Comparison of ENCODE assay signal across 11 cellular contexts in the genomic region with DNA sequence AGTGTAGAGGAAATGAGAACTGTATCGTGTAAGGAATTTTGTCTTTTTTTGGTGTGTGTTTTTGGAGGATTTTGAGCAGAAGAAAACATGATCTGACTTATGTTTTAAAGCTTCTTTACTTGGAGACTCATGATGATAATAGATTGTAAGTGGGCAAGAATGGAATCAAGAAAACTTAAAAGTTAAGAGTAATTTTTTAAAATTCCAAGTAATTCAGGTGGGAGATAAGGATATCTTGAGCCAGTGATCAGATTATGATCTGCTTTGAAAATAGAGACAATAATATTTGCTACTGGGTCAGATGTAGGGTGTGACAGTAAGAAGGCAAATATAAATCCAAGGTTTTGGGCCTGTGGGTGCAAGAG. TPM values are rescaled to one million over a fixed set of nuclear protein-coding genes. Genes with fewer than 3 reads are reported as not detected.
DNase-seq lines count a peak whose midpoint lies in the region; ATAC-seq and TF ChIP-seq lines count a peak whose summit lies in the region.
"Had no signal": no experiment of that assay in that cellular context is flagged by ENCODE, and none has a peak within 500 bp of the region (broad histone marks: within the 10 kb centered on the region; RNA-seq: fewer than 3 reads in every experiment).

No MANE protein-coding gene starts in this region.

- 100% methylated on average over 1 of the region's 1 CpG for WGBS in trophoblast cell (ENCODE audit: extremely low coverage, insufficient coverage, insufficient read length)

- H3K27me3 Mint-ChIP-seq in CD4-positive, CD25-positive, alpha-beta regulatory T cell = peaks cover 4% of the 10 kb centered on the region
- no peaks in the 10 kb centered on the region for H3K27me3 Mint-ChIP-seq in stimulated activated naive B cell treated with anti-CD40 and anti-IgM and Interleukin-4, amounts not matched to agents 10 μg/mL and 1 μg/mL and 100 μg/mL, for 72 hours
- no peaks in the 10 kb centered on the region for H3K27me3 Mint-ChIP-seq in nephron progenitor cell (ENCODE audit: low read depth, poor library complexity)
- H3K27me3 Mint-ChIP-seq: activated naive CD4-positive, alpha-beta T cell treated with anti-CD3 and anti-CD28 coated beads, Interleukin-2, amount 10 ng/mL, durations not matched to agents 7 days and 5 days; IgD-negative memory B cell had no signal

- no peak for ATAC-seq in CD4-positive, CD25-positive, alpha-beta regulatory T cell (ENCODE audit: low read depth in 2 of 2)
- ATAC-seq in PC-3 = no peak
- ATAC-seq in stimulated activated naive B cell treated with anti-CD40 and anti-IgM and Interleukin-4, amounts not matched to agents 10 μg/mL and 1 μg/mL and 100 μg/mL, for 72 hours (replicated peaks) = no peak
- no peak for ATAC-seq in GM19467 (IDR thresholded peaks at IDR 0.05; ENCODE audit: unreplicated experiment)

- peaks cover 5% of the 10 kb centered on the region for H3F3A ChIP-seq in PC-3 (ENCODE audit: low read length, unreplicated experiment)

- H3K4ac ChIP-seq in trophoblast cell (ENCODE audit: low read depth, low read length) = no peak overlapping the region

- H3K9ac ChIP-seq in PC-3 (ENCODE audit: low read length) = peak overlapping the region; percentile 78
- peak overlapping the region; percentile 68 for H3K9ac ChIP-seq in fibroblast of lung (ENCODE audit: insufficient read depth, low read length)
- no peak overlapping the region for H3K9ac ChIP-seq in trophoblast cell (ENCODE audit: low read length)

- H3K14ac ChIP-seq in trophoblast cell (ENCODE audit: low read length) = no peak overlapping the region

- H3K27ac ChIP-seq in CD4-positive, CD25-positive, alpha-beta regulatory T cell (ENCODE audit: insufficient read depth, low read length, poor library complexity, severe bottlenecking) = peak overlapping the region; percentile 64
- H3K27ac ChIP-seq in PC-3 (ENCODE audit: low read length) = peak overlapping the region; percentile 48; the same call in 1 of the 2 replicates
- H3K27ac ChIP-seq in fibroblast of lung (ENCODE audit: insufficient read depth, low read length) = peak overlapping the region; percentile 44
- H3K27ac ChIP-seq in trophoblast cell (ENCODE audit: low read depth, low read length) = no peak overlapping the region

- no peaks in the 10 kb centered on the region for H3K9me2 ChIP-seq in PC-3 (replicated peaks; ENCODE audit: low read length)

- peak overlapping the region; percentile 93 for H2AFZ ChIP-seq in PC-3 (ENCODE audit: low read length)
- peak overlapping the region; percentile 79 for H2AFZ ChIP-seq in fibroblast of lung (ENCODE audit: low read length)
- peak overlapping the region; percentile 82 for H2AFZ ChIP-seq in trophoblast cell (ENCODE audit: insufficient read depth, low read length, poor library complexity)

- peak overlapping the region; percentile 12 for H4K12ac ChIP-seq in trophoblast cell (ENCODE audit: low read depth, low read length)

- H3K4me3 ChIP-seq in CD4-positive, CD25-positive, alpha-beta regulatory T cell (ENCODE audit: low read depth, low read length) = peak overlapping the region; percentile 93
- H3K4me3 ChIP-seq in PC-3 (ENCODE audit: low read length) (peak overlapping the region; percentile 86), fibroblast of lung (replicated peaks in 1 of 4; ENCODE audit: control extremely low read depth in 1 of 4, insufficient read depth in 1 of 4, low read depth in 3 of 4, low read length in 4 of 4) (peak overlapping the region; percentile 61 to 95 (median 66)), trophoblast cell (ENCODE audit: low read depth, low read length) (no peak overlapping the region)

- no peak overlapping the region for H2BK120ac ChIP-seq in trophoblast cell (ENCODE audit: insufficient read depth, low read length, poor library complexity)

- H3K4me1 Mint-ChIP-seq in CD4-positive, CD25-positive, alpha-beta regulatory T cell = peaks cover 0 to 30% (median 15%) of the 10 kb centered on the region in 4 donors
- peaks cover 0 to 5% of the 10 kb centered on the region in 2 donors for H3K4me1 Mint-ChIP-seq in stimulated activated naive B cell treated with anti-CD40 and anti-IgM and Interleukin-4, amounts not matched to agents 10 μg/mL and 1 μg/mL and 100 μg/mL, for 72 hours
- H3K4me1 Mint-ChIP-seq in nephron progenitor cell = peaks cover 8% of the 10 kb centered on the region

- no peak overlapping the region for H3K4me3 Mint-ChIP-seq in CD4-positive, CD25-positive, alpha-beta regulatory T cell
- H3K4me3 Mint-ChIP-seq in stimulated activated naive B cell treated with anti-CD40 and anti-IgM and Interleukin-4, amounts not matched to agents 10 μg/mL and 1 μg/mL and 100 μg/mL, for 72 hours = no peak overlapping the region
- no peak overlapping the region for H3K4me3 Mint-ChIP-seq in nephron progenitor cell
- H3K4me3 Mint-ChIP-seq: activated naive CD4-positive, alpha-beta T cell treated with anti-CD3 and anti-CD28 coated beads, Interleukin-2, amount 10 ng/mL, durations not matched to agents 7 days and 5 days; IgD-negative memory B cell had no signal

- intact Hi-C loops in PC-3 (cut with micrococcal nuclease) = loop anchor here (1.0 to 5.0 kb wide), 4 partner anchors 15 to 135 kb away; a partner anchor contains a TSS

- no peak overlapping the region for H3K18ac ChIP-seq in trophoblast cell (ENCODE audit: low read length)

- H3K23ac ChIP-seq in trophoblast cell (ENCODE audit: low read length) = no peak overlapping the region

- no peak overlapping the region for H2BK5ac ChIP-seq in trophoblast cell (ENCODE audit: low read depth, low read length, poor library complexity)

- H3K9me3 Mint-ChIP-seq in CD4-positive, CD25-positive, alpha-beta regulatory T cell = no peaks in the 10 kb centered on the region
- H3K9me3 Mint-ChIP-seq in stimulated activated naive B cell treated with anti-CD40 and anti-IgM and Interleukin-4, amounts not matched to agents 10 μg/mL and 1 μg/mL and 100 μg/mL, for 72 hours = no peaks in the 10 kb centered on the region
- no peaks in the 10 kb centered on the region for H3K9me3 Mint-ChIP-seq in nephron progenitor cell
- H3K9me3 Mint-ChIP-seq: activated naive CD4-positive, alpha-beta T cell treated with anti-CD3 and anti-CD28 coated beads, Interleukin-2, amount 10 ng/mL, durations not matched to agents 7 days and 5 days; IgD-negative memory B cell had no signal

- H3K36me3 ChIP-seq in CD4-positive, CD25-positive, alpha-beta regulatory T cell (ENCODE audit: control insufficient read depth, insufficient read depth, low read length) = peaks cover 15% of the 10 kb centered on the region
- 0 out of 2 replicates have a peak, but pooled peaks cover 4% of the 10 kb centered on the region for H3K36me3 ChIP-seq in PC-3 (ENCODE audit: low read depth, low read length)
- H3K36me3 ChIP-seq in fibroblast of lung (ENCODE audit: control insufficient read depth, insufficient read depth, low read length) = no peaks in the 10 kb centered on the region
- peaks cover 5 to 8% of the 10 kb centered on the region in 2 experiments for H3K36me3 ChIP-seq in trophoblast cell (ENCODE audit: control insufficient read depth in 1 of 2, insufficient read depth in 2 of 2, low read length in 2 of 2)

- H3K4me1 ChIP-seq in CD4-positive, CD25-positive, alpha-beta regulatory T cell (ENCODE audit: control insufficient read depth, insufficient read depth, low read length, poor library complexity, severe bottlenecking) = peaks cover 12% of the 10 kb centered on the region
- peaks cover 28% of the 10 kb centered on the region for H3K4me1 ChIP-seq in PC-3 (ENCODE audit: insufficient read depth, low read length)
- H3K4me1 ChIP-seq in fibroblast of lung (ENCODE audit: control insufficient read depth, extremely low read depth, insufficient read depth, low read length) = no peaks in the 10 kb centered on the region
- H3K4me1 ChIP-seq in trophoblast cell (ENCODE audit: control insufficient read depth in 1 of 2, insufficient read depth in 2 of 2, low read length in 2 of 2) = no peaks in the 10 kb centered on the region

- H2AK5ac ChIP-seq in trophoblast cell (ENCODE audit: low read length) = no peak overlapping the region

- no peak overlapping the region for H3K27ac Mint-ChIP-seq in CD4-positive, CD25-positive, alpha-beta regulatory T cell
- no peak overlapping the region for H3K27ac Mint-ChIP-seq in stimulated activated naive B cell treated with anti-CD40 and anti-IgM and Interleukin-4, amounts not matched to agents 10 μg/mL and 1 μg/mL and 100 μg/mL, for 72 hours
- H3K27ac Mint-ChIP-seq in nephron progenitor cell = no peak overlapping the region
- H3K27ac Mint-ChIP-seq: activated naive CD4-positive, alpha-beta T cell treated with anti-CD3 and anti-CD28 coated beads, Interleukin-2, amount 10 ng/mL, durations not matched to agents 7 days and 5 days; IgD-negative memory B cell had no signal

- CTCF ChIA-PET in PC-3 (lab: Charles Lee) = interaction anchor here (0.7 to 1.6 kb wide), 2 partner anchors 88 to 115 kb away, joined by 3 to 6 read pairs; no protein-coding TSS in a partner anchor

- no peak for DNase-seq in CD4-positive, CD25-positive, alpha-beta regulatory T cell
- DNase-seq in PC-3 (no peak), fibroblast of lung (ENCODE audit: low read depth in 2 of 2) (no peak), trophoblast cell (no peak), NCI-H1417 treated with DMSO at 0.1 percent for 48 hours (lab: John Stamatoyannopoulos, UW) (no peak), nephron progenitor cell (no peak)
- DNase-seq in stimulated activated naive B cell treated with anti-CD40 and anti-IgM and Interleukin-4, amounts not matched to agents 10 μg/mL and 1 μg/mL and 100 μg/mL, for 72 hours = no peak

- peak overlapping the region; percentile 94 for H4K8ac ChIP-seq in trophoblast cell (ENCODE audit: low read depth, low read length)

- no peaks in the 10 kb centered on the region for H3K27me3 ChIP-seq in CD4-positive, CD25-positive, alpha-beta regulatory T cell (ENCODE audit: control insufficient read depth, insufficient read depth, low read length)
- H3K27me3 ChIP-seq in PC-3 (ENCODE audit: low read length) (no peaks in the 10 kb centered on the region), fibroblast of lung (ENCODE audit: control insufficient read depth, insufficient read depth, low read length) (no peaks in the 10 kb centered on the region), trophoblast cell (ENCODE audit: insufficient read depth, low read length) (no peaks in the 10 kb centered on the region)

- H3K79me2 ChIP-seq in PC-3 (ENCODE audit: low read length) = peaks cover 25% of the 10 kb centered on the region
- peaks cover 17% of the 10 kb centered on the region for H3K79me2 ChIP-seq in fibroblast of lung (ENCODE audit: control insufficient read depth, insufficient read depth, low read length)
- H3K79me2 ChIP-seq in trophoblast cell (ENCODE audit: control insufficient read depth, insufficient read depth, low read length, poor library complexity) = peaks cover 3% of the 10 kb centered on the region

- peaks cover 13% of the 10 kb centered on the region for H3K36me3 Mint-ChIP-seq in CD4-positive, CD25-positive, alpha-beta regulatory T cell
- peaks cover 3 to 16% of the 10 kb centered on the region in 2 donors for H3K36me3 Mint-ChIP-seq in stimulated activated naive B cell treated with anti-CD40 and anti-IgM and Interleukin-4, amounts not matched to agents 10 μg/mL and 1 μg/mL and 100 μg/mL, for 72 hours
- H3K36me3 Mint-ChIP-seq in nephron progenitor cell (ENCODE audit: low read depth) = peaks cover 10% of the 10 kb centered on the region

- H3K4me2 ChIP-seq in PC-3 (ENCODE audit: low read length) = peak overlapping the region; percentile 82
- peak overlapping the region; percentile 79 for H3K4me2 ChIP-seq in fibroblast of lung (ENCODE audit: extremely low read depth, insufficient read depth, low read length)
- H3K4me2 ChIP-seq in trophoblast cell (ENCODE audit: low read length) = peak overlapping the region; percentile 60

- no peak overlapping the region for H4K91ac ChIP-seq in trophoblast cell (ENCODE audit: low read depth, low read length)

- BruUV-seq in PC-3 (replicated peaks; lab: Mats Ljungman, UMichigan) = no TSS peak

- POLR2A ChIA-PET in PC-3 (lab: Charles Lee; ENCODE audit: unreplicated experiment) = interaction anchor here (0.5 to 1.0 kb wide), 5 partner anchors 15 to 460 kb away, joined by 3 to 8 read pairs (median 4); a partner anchor contains a TSS

- H3K9me3 ChIP-seq in CD4-positive, CD25-positive, alpha-beta regulatory T cell (ENCODE audit: control insufficient read depth in 2 of 2, low read length in 2 of 2) = no peaks in the 10 kb centered on the region
- H3K9me3 ChIP-seq in PC-3 (ENCODE audit: low read length) = no peaks in the 10 kb centered on the region
- H3K9me3 ChIP-seq in fibroblast of lung (ENCODE audit: control insufficient read depth, insufficient read depth, low read depth, low read length) = no peaks in the 10 kb centered on the region
- H3K9me3 ChIP-seq in trophoblast cell (ENCODE audit: insufficient read depth, low read depth, low read length) = no peaks in the 10 kb centered on the region

- H3K79me1 ChIP-seq in trophoblast cell (ENCODE audit: low read length) = peaks cover 4% of the 10 kb centered on the region

- H2BK12ac ChIP-seq in trophoblast cell (ENCODE audit: low read length) = no peak overlapping the region

- no peaks in the 10 kb centered on the region for H4K20me1 ChIP-seq in PC-3 (ENCODE audit: low read length)
- H4K20me1 ChIP-seq in fibroblast of lung (ENCODE audit: control insufficient read depth, extremely low read depth, insufficient read depth, low read length) = no peaks in the 10 kb centered on the region

- no peak for TF ChIP-seq CTCF in PC-3 (conservative IDR thresholded peaks at IDR 0.05; ENCODE audit: low read depth, low read length)
- TF ChIP-seq CTCF in fibroblast of lung (conservative IDR thresholded peaks at IDR 0.05 in 1 of 2, IDR thresholded peaks at IDR 0.05 in 1 of 2; ENCODE audit: low read depth in 1 of 2, low read length in 2 of 2) = no peak
- no peak for TF ChIP-seq CTCF in nephron progenitor cell (IDR thresholded peaks at IDR 0.05)

RNA-seq across cellular contexts. Expression of a gene that starts 0.7 kb away (rescaled TPM):
- total RNA-seq in CD4-positive, CD25-positive, alpha-beta regulatory T cell = 9.6 TPM
- 10 to 100 TPM; 14.9 to 19.1 (median 17.7) TPM for polyA plus RNA-seq in CD4-positive, CD25-positive, alpha-beta regulatory T cell
- total RNA-seq in PC-3 (2014; rRNA removed) = 10.8 and 12.3 TPM in 2 replicates
- 21.6 and 23.9 TPM in 2 replicates for total RNA-seq in fibroblast of lung
- polyA plus RNA-seq in fibroblast of lung = 12.7 and 16.6 TPM in 2 replicates
- polyA plus RNA-seq in fibroblast of lung (2012) = 6.2 and 7.6 TPM in 2 replicates
- polyA minus RNA-seq in fibroblast of lung (ENCODE audit: low replicate concordance) = 0.52 and 10.8 TPM in 2 replicates
- 6.9 and 7.0 TPM in 2 replicates for polyA plus RNA-seq in trophoblast cell (2013)

RNA-seq across cellular contexts. Expression of a gene that starts 8.6 kb away (rescaled TPM):
- not detected for total RNA-seq in CD4-positive, CD25-positive, alpha-beta regulatory T cell
- under 1 TPM in 2 of 4 donors, not detected in 2; 0.14 to 0.30 TPM for polyA plus RNA-seq in CD4-positive, CD25-positive, alpha-beta regulatory T cell
- not detected in 2 replicates for total RNA-seq in PC-3 (2014; rRNA removed)
- total RNA-seq in fibroblast of lung = 2.8 and 3.3 TPM in 2 replicates
- 1.2 and 1.4 TPM in 2 replicates for polyA plus RNA-seq in fibroblast of lung
- 1.2 and 1.6 TPM in 2 replicates for polyA plus RNA-seq in fibroblast of lung (2012)
- polyA minus RNA-seq in fibroblast of lung (ENCODE audit: low replicate concordance) = not detected in 2 replicates
- not detected in 2 replicates for polyA plus RNA-seq in trophoblast cell (2013)
- total RNA-seq: myocyte had no signal

RNA-seq across cellular contexts. Expression of a gene that starts 13.7 kb away (rescaled TPM):
- 1.0 TPM for total RNA-seq in CD4-positive, CD25-positive, alpha-beta regulatory T cell
- polyA plus RNA-seq in CD4-positive, CD25-positive, alpha-beta regulatory T cell = under 1 TPM; 0.09 to 0.55 (median 0.36) TPM
- 6.2 and 9.0 TPM in 2 replicates for total RNA-seq in PC-3 (2014; rRNA removed)
- total RNA-seq in fibroblast of lung = 5.6 and 5.8 TPM in 2 replicates
- 5.5 and 5.8 TPM in 2 replicates for polyA plus RNA-seq in fibroblast of lung
- polyA plus RNA-seq in fibroblast of lung (2012) = 3.8 and 4.8 TPM in 2 replicates
- polyA minus RNA-seq in fibroblast of lung (ENCODE audit: low replicate concordance) = 1.8 and 2.5 TPM in 2 replicates
- 4.1 and 4.3 TPM in 2 replicates for polyA plus RNA-seq in trophoblast cell (2013)

RNA-seq across cellular contexts. Expression of a gene that starts 15.6 kb away (rescaled TPM):
- 2.1 TPM for total RNA-seq in CD4-positive, CD25-positive, alpha-beta regulatory T cell
- polyA plus RNA-seq in CD4-positive, CD25-positive, alpha-beta regulatory T cell = 1 to 10 TPM; 2.1 to 6.3 (median 3.4) TPM
- total RNA-seq in PC-3 (2014; rRNA removed) (2.3 and 3.7 TPM in 2 replicates), fibroblast of lung (6.9 and 7.3 TPM in 2 replicates)
- polyA plus RNA-seq in fibroblast of lung = 3.0 and 4.4 TPM in 2 replicates
- 2.5 and 3.4 TPM in 2 replicates for polyA plus RNA-seq in fibroblast of lung (2012)
- polyA minus RNA-seq in fibroblast of lung (ENCODE audit: low replicate concordance) = 0.30 and 1.0 TPM in 2 replicates
- 2.2 and 2.3 TPM in 2 replicates for polyA plus RNA-seq in trophoblast cell (2013)

RNA-seq across cellular contexts. Expression of a gene that starts 42.6 kb away (rescaled TPM):
- total RNA-seq in CD4-positive, CD25-positive, alpha-beta regulatory T cell = 0.91 TPM
- 1 to 10 TPM; 2.4 to 6.4 (median 3.7) TPM for polyA plus RNA-seq in CD4-positive, CD25-positive, alpha-beta regulatory T cell
- total RNA-seq in PC-3 (2014; rRNA removed) (10.8 and 11.7 TPM in 2 replicates), fibroblast of lung (9.5 and 11.6 TPM in 2 replicates)
- 10.3 and 11.3 TPM in 2 replicates for polyA plus RNA-seq in fibroblast of lung
- polyA plus RNA-seq in fibroblast of lung (2012) = 6.4 TPM in 2 replicates
- polyA minus RNA-seq in fibroblast of lung (ENCODE audit: low replicate concordance) = 3.7 and 11.9 TPM in 2 replicates
- polyA plus RNA-seq in trophoblast cell (2013) = 10.4 and 11.2 TPM in 2 replicates
